In the genomic region with DNA sequence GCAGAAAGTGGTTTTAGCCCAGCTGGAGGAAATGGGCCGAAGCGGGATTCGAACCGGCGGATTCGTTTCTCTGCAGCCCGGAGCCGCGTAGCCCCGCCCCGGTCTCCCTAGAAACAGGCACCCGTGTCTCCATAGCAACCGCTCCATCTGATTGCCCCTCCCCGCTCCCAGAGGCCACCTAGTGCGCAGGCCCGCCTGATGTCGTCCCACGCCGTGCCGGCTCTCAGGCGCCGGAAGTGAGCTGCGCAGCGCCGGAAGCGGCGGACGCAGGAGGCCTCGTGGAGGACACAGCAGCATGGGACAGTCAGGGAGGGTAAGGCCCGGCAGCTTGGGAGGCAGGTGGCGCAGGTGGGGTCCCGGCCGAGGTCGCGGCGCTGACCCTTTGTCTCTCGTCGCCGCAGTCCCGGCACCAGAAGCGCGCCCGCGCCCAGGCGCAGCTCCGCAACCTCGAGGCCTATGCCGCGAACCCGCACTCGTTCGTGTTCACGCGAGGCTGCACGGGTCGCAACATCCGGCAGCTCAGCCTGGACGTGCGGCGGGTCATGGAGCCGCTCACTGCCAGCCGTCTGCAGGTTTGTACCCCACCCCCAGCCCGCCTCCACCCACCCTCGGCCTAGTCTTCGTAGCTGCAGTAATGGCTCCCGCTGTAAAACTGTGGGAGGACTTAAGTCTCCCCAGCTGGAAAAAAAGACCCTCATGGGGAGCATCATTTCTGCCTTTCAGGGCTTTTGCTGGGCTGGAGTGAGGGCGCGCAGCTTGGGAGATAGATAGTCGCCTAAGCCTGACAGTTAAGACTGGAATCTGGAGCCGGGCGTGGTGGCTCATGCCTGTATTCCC, we compare ENCODE assay signal across 1 cellular context.
TF ChIP-seq lines count a peak whose summit lies in the region.

A gene with protein sequence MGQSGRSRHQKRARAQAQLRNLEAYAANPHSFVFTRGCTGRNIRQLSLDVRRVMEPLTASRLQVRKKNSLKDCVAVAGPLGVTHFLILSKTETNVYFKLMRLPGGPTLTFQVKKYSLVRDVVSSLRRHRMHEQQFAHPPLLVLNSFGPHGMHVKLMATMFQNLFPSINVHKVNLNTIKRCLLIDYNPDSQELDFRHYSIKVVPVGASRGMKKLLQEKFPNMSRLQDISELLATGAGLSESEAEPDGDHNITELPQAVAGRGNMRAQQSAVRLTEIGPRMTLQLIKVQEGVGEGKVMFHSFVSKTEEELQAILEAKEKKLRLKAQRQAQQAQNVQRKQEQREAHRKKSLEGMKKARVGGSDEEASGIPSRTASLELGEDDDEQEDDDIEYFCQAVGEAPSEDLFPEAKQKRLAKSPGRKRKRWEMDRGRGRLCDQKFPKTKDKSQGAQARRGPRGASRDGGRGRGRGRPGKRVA (plus strand): TSS at position 263 of the 837 bp plus-strand sequence. CDS start 33 bp downstream, at position 296.

TF ChIP-seq in HepG2, 621 proteins besides CTCF, POLR2A, EP300 and RAD21 (continued from another document and continues in another):
- TF ChIP-seq PAWR (CRISPR knock-in tag; IDR thresholded peaks at IDR 0.05; ENCODE audit: borderline replicate concordance) (peak; percentile 19; the same call in 1 of the 2 replicates), HIVEP1 (CRISPR knock-in tag; IDR thresholded peaks at IDR 0.05) (0 out of 2 replicates have a peak, but pooled peaks have one; percentile 41), KDM3A (CRISPR knock-in tag; IDR thresholded peaks at IDR 0.05; ENCODE audit: low read depth) (peak; percentile 88; the same call in 1 of the 2 replicates), NR2F6 (IDR thresholded peaks at IDR 0.05) (no peak), NR2F6 (CRISPR knock-in tag; IDR thresholded peaks at IDR 0.05) (peak; percentile 22; the same call in 1 of the 2 replicates), ZBTB21 (CRISPR knock-in tag; IDR thresholded peaks at IDR 0.05) (0 out of 2 replicates have a peak, but pooled peaks have one; percentile 9), HCFC1 (IDR thresholded peaks at IDR 0.05; ENCODE audit: low read depth, low read length) (peak; percentile 72), JDP2 (CRISPR knock-in tag; IDR thresholded peaks at IDR 0.05; ENCODE audit: borderline replicate concordance) (no peak), HMGA1 (CRISPR knock-in tag; conservative IDR thresholded peaks at IDR 0.05) (no peak), ZNF441 (CRISPR knock-in tag; IDR thresholded peaks at IDR 0.05; ENCODE audit: borderline replicate concordance) (peak; percentile 82), ZNF207 (IDR thresholded peaks at IDR 0.05; ENCODE audit: borderline replicate concordance) (no peak), TAF15 (IDR thresholded peaks at IDR 0.05; ENCODE audit: low read depth, low read length, poor library complexity, severe bottlenecking) (no peak), GABPB1 (CRISPR knock-in tag; IDR thresholded peaks at IDR 0.05) (peak; percentile 98), MTF1 (CRISPR knock-in tag; IDR thresholded peaks at IDR 0.05) (no peak), KMT2B (CRISPR knock-in tag; IDR thresholded peaks at IDR 0.05) (peak; percentile 82), DR1 (CRISPR knock-in tag; IDR thresholded peaks at IDR 0.05) (no peak), BORCS8-MEF2B (CRISPR knock-in tag; IDR thresholded peaks at IDR 0.05) (peak; percentile 79; the same call in 1 of the 2 replicates), ZNF629 (CRISPR knock-in tag; conservative IDR thresholded peaks at IDR 0.05) (no peak), NCOA2 (CRISPR knock-in tag; IDR thresholded peaks at IDR 0.05) (peak; percentile 40; the same call in 1 of the 2 replicates), CAMTA2 (CRISPR knock-in tag; IDR thresholded peaks at IDR 0.05; ENCODE audit: borderline replicate concordance) (no peak), TCF7L2 (IDR thresholded peaks at IDR 0.05; ENCODE audit: low read depth, low read length) (no peak), NFKB2 (CRISPR knock-in tag; IDR thresholded peaks at IDR 0.05; ENCODE audit: borderline replicate concordance) (no peak; the same call in 1 of the 2 replicates), RFX1 (IDR thresholded peaks at IDR 0.05) (peak; percentile 99), WIZ (CRISPR knock-in tag; IDR thresholded peaks at IDR 0.05) (peak; percentile 64), MIER2 (CRISPR knock-in tag; IDR thresholded peaks at IDR 0.05) (no peak), ZNF75D (CRISPR knock-in tag; IDR thresholded peaks at IDR 0.05; ENCODE audit: borderline replicate concordance) (no peak), HDAC6 (IDR thresholded peaks at IDR 0.05; ENCODE audit: low read depth, low read length) (no peak), EHMT2 (IDR thresholded peaks at IDR 0.05; ENCODE audit: borderline replicate concordance, low read depth, low read length) (no peak), ZNF225 (CRISPR knock-in tag; IDR thresholded peaks at IDR 0.05) (peak; percentile 72; the same call in 1 of the 2 replicates), ATM (IDR thresholded peaks at IDR 0.05; ENCODE audit: borderline replicate concordance) (no peak), SMAD9 (CRISPR knock-in tag; IDR thresholded peaks at IDR 0.05) (no peak)
- TF ChIP-seq, protein P1, sequence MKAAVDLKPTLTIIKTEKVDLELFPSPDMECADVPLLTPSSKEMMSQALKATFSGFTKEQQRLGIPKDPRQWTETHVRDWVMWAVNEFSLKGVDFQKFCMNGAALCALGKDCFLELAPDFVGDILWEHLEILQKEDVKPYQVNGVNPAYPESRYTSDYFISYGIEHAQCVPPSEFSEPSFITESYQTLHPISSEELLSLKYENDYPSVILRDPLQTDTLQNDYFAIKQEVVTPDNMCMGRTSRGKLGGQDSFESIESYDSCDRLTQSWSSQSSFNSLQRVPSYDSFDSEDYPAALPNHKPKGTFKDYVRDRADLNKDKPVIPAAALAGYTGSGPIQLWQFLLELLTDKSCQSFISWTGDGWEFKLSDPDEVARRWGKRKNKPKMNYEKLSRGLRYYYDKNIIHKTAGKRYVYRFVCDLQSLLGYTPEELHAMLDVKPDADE (CRISPR knock-in tag; IDR thresholded peaks at IDR 0.05): peak; percentile 57; the same call in 1 of the 2 replicates
- TF ChIP-seq, protein P2, sequence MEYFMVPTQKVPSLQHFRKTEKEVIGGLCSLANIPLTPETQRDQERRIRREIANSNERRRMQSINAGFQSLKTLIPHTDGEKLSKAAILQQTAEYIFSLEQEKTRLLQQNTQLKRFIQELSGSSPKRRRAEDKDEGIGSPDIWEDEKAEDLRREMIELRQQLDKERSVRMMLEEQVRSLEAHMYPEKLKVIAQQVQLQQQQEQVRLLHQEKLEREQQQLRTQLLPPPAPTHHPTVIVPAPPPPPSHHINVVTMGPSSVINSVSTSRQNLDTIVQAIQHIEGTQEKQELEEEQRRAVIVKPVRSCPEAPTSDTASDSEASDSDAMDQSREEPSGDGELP (IDR thresholded peaks at IDR 0.05; ENCODE audit: borderline replicate concordance, low read depth): peak; percentile 83; the same call in 1 of the 2 replicates
- TF ChIP-seq, protein P3, sequence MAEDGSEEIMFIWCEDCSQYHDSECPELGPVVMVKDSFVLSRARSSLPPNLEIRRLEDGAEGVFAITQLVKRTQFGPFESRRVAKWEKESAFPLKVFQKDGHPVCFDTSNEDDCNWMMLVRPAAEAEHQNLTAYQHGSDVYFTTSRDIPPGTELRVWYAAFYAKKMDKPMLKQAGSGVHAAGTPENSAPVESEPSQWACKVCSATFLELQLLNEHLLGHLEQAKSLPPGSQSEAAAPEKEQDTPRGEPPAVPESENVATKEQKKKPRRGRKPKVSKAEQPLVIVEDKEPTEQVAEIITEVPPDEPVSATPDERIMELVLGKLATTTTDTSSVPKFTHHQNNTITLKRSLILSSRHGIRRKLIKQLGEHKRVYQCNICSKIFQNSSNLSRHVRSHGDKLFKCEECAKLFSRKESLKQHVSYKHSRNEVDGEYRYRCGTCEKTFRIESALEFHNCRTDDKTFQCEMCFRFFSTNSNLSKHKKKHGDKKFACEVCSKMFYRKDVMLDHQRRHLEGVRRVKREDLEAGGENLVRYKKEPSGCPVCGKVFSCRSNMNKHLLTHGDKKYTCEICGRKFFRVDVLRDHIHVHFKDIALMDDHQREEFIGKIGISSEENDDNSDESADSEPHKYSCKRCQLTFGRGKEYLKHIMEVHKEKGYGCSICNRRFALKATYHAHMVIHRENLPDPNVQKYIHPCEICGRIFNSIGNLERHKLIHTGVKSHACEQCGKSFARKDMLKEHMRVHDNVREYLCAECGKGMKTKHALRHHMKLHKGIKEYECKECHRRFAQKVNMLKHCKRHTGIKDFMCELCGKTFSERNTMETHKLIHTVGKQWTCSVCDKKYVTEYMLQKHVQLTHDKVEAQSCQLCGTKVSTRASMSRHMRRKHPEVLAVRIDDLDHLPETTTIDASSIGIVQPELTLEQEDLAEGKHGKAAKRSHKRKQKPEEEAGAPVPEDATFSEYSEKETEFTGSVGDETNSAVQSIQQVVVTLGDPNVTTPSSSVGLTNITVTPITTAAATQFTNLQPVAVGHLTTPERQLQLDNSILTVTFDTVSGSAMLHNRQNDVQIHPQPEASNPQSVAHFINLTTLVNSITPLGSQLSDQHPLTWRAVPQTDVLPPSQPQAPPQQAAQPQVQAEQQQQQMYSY (CRISPR knock-in tag; IDR thresholded peaks at IDR 0.05): no peak
- TF ChIP-seq, protein P4, sequence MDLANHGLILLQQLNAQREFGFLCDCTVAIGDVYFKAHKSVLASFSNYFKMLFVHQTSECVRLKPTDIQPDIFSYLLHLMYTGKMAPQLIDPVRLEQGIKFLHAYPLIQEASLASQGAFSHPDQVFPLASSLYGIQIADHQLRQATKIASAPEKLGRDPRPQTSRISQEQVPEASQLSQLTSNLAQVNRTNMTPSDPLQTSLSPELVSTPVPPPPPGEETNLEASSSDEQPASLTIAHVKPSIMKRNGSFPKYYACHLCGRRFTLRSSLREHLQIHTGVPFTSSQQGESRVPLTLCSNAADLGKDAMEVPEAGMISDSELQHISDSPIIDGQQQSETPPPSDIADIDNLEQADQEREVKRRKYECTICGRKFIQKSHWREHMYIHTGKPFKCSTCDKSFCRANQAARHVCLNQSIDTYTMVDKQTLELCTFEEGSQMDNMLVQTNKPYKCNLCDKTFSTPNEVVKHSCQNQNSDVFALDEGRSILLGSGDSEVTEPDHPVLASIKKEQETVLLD (CRISPR knock-in tag; IDR thresholded peaks at IDR 0.05; ENCODE audit: low read depth): peak; percentile 24; the same call in 1 of the 2 replicates
- TF ChIP-seq, protein P5, sequence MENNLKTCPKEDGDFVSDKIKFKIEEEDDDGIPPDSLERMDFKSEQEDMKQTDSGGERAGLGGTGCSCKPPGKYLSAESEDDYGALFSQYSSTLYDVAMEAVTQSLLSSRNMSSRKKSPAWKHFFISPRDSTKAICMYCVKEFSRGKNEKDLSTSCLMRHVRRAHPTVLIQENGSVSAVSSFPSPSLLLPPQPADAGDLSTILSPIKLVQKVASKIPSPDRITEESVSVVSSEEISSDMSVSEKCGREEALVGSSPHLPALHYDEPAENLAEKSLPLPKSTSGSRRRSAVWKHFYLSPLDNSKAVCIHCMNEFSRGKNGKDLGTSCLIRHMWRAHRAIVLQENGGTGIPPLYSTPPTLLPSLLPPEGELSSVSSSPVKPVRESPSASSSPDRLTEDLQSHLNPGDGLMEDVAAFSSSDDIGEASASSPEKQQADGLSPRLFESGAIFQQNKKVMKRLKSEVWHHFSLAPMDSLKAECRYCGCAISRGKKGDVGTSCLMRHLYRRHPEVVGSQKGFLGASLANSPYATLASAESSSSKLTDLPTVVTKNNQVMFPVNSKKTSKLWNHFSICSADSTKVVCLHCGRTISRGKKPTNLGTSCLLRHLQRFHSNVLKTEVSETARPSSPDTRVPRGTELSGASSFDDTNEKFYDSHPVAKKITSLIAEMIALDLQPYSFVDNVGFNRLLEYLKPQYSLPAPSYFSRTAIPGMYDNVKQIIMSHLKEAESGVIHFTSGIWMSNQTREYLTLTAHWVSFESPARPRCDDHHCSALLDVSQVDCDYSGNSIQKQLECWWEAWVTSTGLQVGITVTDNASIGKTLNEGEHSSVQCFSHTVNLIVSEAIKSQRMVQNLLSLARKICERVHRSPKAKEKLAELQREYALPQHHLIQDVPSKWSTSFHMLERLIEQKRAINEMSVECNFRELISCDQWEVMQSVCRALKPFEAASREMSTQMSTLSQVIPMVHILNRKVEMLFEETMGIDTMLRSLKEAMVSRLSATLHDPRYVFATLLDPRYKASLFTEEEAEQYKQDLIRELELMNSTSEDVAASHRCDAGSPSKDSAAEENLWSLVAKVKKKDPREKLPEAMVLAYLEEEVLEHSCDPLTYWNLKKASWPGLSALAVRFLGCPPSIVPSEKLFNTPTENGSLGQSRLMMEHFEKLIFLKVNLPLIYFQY (CRISPR knock-in tag; IDR thresholded peaks at IDR 0.05; ENCODE audit: borderline replicate concordance): peak; percentile 59; the same call in 1 of the 2 replicates
- TF ChIP-seq, protein P6, sequence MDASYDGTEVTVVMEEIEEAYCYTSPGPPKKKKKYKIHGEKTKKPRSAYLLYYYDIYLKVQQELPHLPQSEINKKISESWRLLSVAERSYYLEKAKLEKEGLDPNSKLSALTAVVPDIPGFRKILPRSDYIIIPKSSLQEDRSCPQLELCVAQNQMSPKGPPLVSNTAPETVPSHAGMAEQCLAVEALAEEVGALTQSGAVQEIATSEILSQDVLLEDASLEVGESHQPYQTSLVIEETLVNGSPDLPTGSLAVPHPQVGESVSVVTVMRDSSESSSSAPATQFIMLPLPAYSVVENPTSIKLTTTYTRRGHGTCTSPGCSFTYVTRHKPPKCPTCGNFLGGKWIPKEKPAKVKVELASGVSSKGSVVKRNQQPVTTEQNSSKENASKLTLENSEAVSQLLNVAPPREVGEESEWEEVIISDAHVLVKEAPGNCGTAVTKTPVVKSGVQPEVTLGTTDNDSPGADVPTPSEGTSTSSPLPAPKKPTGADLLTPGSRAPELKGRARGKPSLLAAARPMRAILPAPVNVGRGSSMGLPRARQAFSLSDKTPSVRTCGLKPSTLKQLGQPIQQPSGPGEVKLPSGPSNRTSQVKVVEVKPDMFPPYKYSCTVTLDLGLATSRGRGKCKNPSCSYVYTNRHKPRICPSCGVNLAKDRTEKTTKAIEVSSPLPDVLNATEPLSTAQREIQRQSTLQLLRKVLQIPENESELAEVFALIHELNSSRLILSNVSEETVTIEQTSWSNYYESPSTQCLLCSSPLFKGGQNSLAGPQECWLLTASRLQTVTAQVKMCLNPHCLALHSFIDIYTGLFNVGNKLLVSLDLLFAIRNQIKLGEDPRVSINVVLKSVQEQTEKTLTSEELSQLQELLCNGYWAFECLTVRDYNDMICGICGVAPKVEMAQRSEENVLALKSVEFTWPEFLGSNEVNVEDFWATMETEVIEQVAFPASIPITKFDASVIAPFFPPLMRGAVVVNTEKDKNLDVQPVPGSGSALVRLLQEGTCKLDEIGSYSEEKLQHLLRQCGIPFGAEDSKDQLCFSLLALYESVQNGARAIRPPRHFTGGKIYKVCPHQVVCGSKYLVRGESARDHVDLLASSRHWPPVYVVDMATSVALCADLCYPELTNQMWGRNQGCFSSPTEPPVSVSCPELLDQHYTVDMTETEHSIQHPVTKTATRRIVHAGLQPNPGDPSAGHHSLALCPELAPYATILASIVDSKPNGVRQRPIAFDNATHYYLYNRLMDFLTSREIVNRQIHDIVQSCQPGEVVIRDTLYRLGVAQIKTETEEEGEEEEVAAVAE (CRISPR knock-in tag; IDR thresholded peaks at IDR 0.05; ENCODE audit: borderline replicate concordance): no peak
- TF ChIP-seq, protein P7, sequence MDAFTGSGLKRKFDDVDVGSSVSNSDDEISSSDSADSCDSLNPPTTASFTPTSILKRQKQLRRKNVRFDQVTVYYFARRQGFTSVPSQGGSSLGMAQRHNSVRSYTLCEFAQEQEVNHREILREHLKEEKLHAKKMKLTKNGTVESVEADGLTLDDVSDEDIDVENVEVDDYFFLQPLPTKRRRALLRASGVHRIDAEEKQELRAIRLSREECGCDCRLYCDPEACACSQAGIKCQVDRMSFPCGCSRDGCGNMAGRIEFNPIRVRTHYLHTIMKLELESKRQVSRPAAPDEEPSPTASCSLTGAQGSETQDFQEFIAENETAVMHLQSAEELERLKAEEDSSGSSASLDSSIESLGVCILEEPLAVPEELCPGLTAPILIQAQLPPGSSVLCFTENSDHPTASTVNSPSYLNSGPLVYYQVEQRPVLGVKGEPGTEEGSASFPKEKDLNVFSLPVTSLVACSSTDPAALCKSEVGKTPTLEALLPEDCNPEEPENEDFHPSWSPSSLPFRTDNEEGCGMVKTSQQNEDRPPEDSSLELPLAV (CRISPR knock-in tag; conservative IDR thresholded peaks at IDR 0.05; ENCODE audit: low read depth): no peak
